14 cellular contexts compared by ENCODE assay signal in the genomic region with DNA sequence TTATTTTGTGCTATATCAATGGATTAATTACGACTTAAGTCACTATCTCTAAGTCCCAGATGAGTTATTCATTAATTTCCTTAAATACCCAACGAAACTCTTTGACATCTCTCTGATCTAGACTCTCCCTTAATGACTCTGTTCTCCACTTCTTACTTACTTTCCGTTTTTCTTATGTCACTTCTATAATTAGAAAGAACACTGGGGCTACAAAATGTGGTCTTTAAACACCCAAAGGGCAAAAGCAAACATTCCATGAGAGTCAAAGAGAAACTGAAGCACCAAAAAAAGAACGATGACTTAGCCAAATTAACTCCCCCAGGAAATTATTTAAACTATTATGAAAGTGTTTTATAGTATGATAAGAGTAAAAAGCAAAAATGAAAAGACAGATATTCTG.
DNase-seq lines count a peak whose midpoint lies in the region; ATAC-seq and TF ChIP-seq lines count a peak whose summit lies in the region.
"Had no signal": no experiment of that assay in that cellular context is flagged by ENCODE, and none has a peak within 500 bp of the region (broad histone marks: within the 10 kb centered on the region; RNA-seq: fewer than 3 reads in every experiment).

No MANE protein-coding gene starts in this region.

- no peak for TF ChIP-seq RAD21 in SK-N-SH (IDR thresholded peaks at IDR 0.05; ENCODE audit: low read length)

- no peak overlapping the region for H3K9ac ChIP-seq in SK-N-SH

- in situ Hi-C loops in GM13977 (cut with MboI; ENCODE audit: low pct_unique_long_range_greater_than_20kb, low sequenced_read_pairs, unreplicated experiment): no loop called here

- H3K36me3 ChIP-seq in SK-N-SH (replicated peaks in 1 of 2; ENCODE audit: control insufficient read depth in 1 of 2, insufficient read depth in 2 of 2, low read length in 1 of 2): no peaks in the 10 kb centered on the region
- H3K36me3 ChIP-seq: heart left ventricle, prostate gland had no signal

- H3K9me3 ChIP-seq in SK-N-SH: no peaks in the 10 kb centered on the region
- H3K9me3 ChIP-seq: prostate gland had no signal

- peak; percentile 74 for ATAC-seq in GM21423 (IDR thresholded peaks at IDR 0.05; ENCODE audit: unreplicated experiment)
- ATAC-seq in HG03159 (IDR thresholded peaks at IDR 0.05; ENCODE audit: unreplicated experiment): peak; percentile 88

- H3K27ac ChIP-seq in epithelial cell of prostate: peak overlapping the region; percentile 37
- no peak overlapping the region for H3K27ac ChIP-seq in SK-N-SH (ENCODE audit: low read depth in 2 of 2, low read length in 1 of 2)
- H3K27ac ChIP-seq: prostate gland had no signal

- H3K4me3 ChIP-seq in SK-N-SH (ENCODE audit: low read depth in 2 of 2, low read length in 1 of 2): no peak overlapping the region
- H3K4me3 ChIP-seq: heart left ventricle, prostate gland had no signal

- no peaks in the 10 kb centered on the region; a peak in 1 of 4 replicates for H3K4me1 ChIP-seq in SK-N-SH (ENCODE audit: control insufficient read depth in 1 of 2, insufficient read depth in 2 of 2, low read depth in 1 of 2, low read length in 1 of 2)
- H3K4me1 ChIP-seq: prostate gland had no signal

- H3K27me3 ChIP-seq in SK-N-SH (ENCODE audit: insufficient read depth): no peaks in the 10 kb centered on the region
- H3K27me3 ChIP-seq: heart left ventricle had no signal

- H3K79me2 ChIP-seq in SK-N-SH (ENCODE audit: insufficient read depth): no peaks in the 10 kb centered on the region

- TF ChIP-seq EP300 in SK-N-SH (IDR thresholded peaks at IDR 0.05; ENCODE audit: borderline replicate concordance in 1 of 2, low read depth in 1 of 2, low read length in 1 of 2): no peak

- no peaks in the 10 kb centered on the region for H3F3A ChIP-seq in SK-N-SH (replicated peaks; ENCODE audit: insufficient read depth)

- DNase-seq in GM13977 (ENCODE audit: low spot score): peak; percentile 31
- DNase-seq in epithelial cell of prostate (ENCODE audit: low read depth, low spot score): no peak
- no peak for DNase-seq in OCI-M2 (lab: John Stamatoyannopoulos, UW; ENCODE audit: unreplicated experiment)
- no peak for DNase-seq in stimulated activated CD4-positive, alpha-beta T cell treated with anti-CD3 and anti-CD28 coated beads, Interleukin-4, amount 100 ng/mL, for 1 hour
- DNase-seq in NCI-H524 (lab: John Stamatoyannopoulos, UW): no peak
- DNase-seq in SK-N-SH: no peak
- DNase-seq: activated naive CD8-positive, alpha-beta T cell treated with anti-CD3 and anti-CD28 coated beads, Interleukin-2, amount 10 ng/mL, durations not matched to agents 7 days and 5 days; effector CD4-positive, alpha-beta T cell; GF-D8; heart left ventricle; T-helper 9 cell had no signal

- CTCF ChIA-PET in SK-N-SH (lab: Yijun Ruan, JAX): no interaction called here

- H3K4me2 ChIP-seq in SK-N-SH: no peak overlapping the region

- POLR2A ChIA-PET in SK-N-SH (lab: Yijun Ruan, JAX): no interaction called here

- no peak overlapping the region for H2AFZ ChIP-seq in SK-N-SH (ENCODE audit: low read depth)

- WGBS in SK-N-SH (ENCODE audit: low lambda C conversion rate): 16% methylated on average over 4 of the region's 4 CpGs

- H3K9me2 ChIP-seq in SK-N-SH: no peaks in the 10 kb centered on the region

- H4K20me1 ChIP-seq in SK-N-SH (ENCODE audit: insufficient read depth): no peaks in the 10 kb centered on the region

- TF ChIP-seq CTCF in GM13977 (IDR thresholded peaks at IDR 0.05; ENCODE audit: extremely low read depth, insufficient read depth, missing control alignments) (no peak), SK-N-SH (IDR thresholded peaks at IDR 0.05) (no peak)

TF ChIP-seq in SK-N-SH, 30 proteins besides CTCF, POLR2A, EP300 and RAD21:
- TF ChIP-seq, protein P1, sequence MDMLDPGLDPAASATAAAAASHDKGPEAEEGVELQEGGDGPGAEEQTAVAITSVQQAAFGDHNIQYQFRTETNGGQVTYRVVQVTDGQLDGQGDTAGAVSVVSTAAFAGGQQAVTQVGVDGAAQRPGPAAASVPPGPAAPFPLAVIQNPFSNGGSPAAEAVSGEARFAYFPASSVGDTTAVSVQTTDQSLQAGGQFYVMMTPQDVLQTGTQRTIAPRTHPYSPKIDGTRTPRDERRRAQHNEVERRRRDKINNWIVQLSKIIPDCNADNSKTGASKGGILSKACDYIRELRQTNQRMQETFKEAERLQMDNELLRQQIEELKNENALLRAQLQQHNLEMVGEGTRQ (IDR thresholded peaks at IDR 0.05; ENCODE audit: borderline replicate concordance, low read depth, low read length): no peak
- no peak for TF ChIP-seq GABPA (IDR thresholded peaks at IDR 0.05; ENCODE audit: low read depth)
